ENCODE assay signal across 25 cellular contexts in the genomic region with DNA sequence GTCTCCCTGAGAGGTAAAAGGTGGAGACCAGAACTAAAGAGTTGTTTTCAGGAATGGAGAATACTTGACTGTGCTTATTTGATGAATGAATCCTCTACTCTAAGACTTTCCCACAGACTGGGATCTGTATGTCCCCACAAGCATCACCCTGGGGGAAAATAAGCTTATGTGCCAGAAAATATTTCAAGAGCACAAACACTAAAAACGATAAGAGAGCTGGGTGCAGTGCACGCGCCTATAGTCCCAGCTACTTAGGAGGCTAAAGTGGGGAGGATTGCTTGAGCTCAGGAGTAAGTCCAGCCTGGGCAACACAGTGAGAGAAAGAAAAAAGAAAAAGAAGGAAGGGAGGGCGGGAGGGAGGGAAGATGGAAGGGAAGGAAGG.
DNase-seq lines count a peak whose midpoint lies in the region; ATAC-seq and TF ChIP-seq lines count a peak whose summit lies in the region.
"Had no signal": no experiment of that assay in that cellular context is flagged by ENCODE, and none has a peak within 500 bp of the region (broad histone marks: within the 10 kb centered on the region; RNA-seq: fewer than 3 reads in every experiment).

No MANE protein-coding gene starts in this region.

- peak overlapping the region; percentile 16 for H3K27ac Mint-ChIP-seq in CD4-positive, alpha-beta T cell
- H3K27ac Mint-ChIP-seq in endodermal cell: peak overlapping the region; percentile 70
- H3K27ac Mint-ChIP-seq in nephron progenitor cell: peak overlapping the region; percentile 63
- H3K27ac Mint-ChIP-seq in activated T-cell treated with anti-CD3 and anti-CD28 coated beads, Interleukin-2, amount 50 U/mL, for 24 hours: no peak overlapping the region
- H3K27ac Mint-ChIP-seq: B cell had no signal

- no peak overlapping the region for H3K27ac ChIP-seq in CD4-positive, alpha-beta T cell (ENCODE audit: low read depth, low read length)
- H3K27ac ChIP-seq in HUES48 (ENCODE audit: low read depth, low read length) (peak overlapping the region; percentile 48), endodermal cell (ENCODE audit: low read depth, low read length) (peak overlapping the region; percentile 21)
- H3K27ac ChIP-seq: gastroesophageal sphincter, right atrium auricular region, uterus had no signal

- peaks cover 73% of the 10 kb centered on the region for H3K36me3 Mint-ChIP-seq in CD4-positive, alpha-beta T cell (ENCODE audit: low read depth)
- H3K36me3 Mint-ChIP-seq in endodermal cell (ENCODE audit: low read depth) (peaks cover 49% of the 10 kb centered on the region), nephron progenitor cell (ENCODE audit: low read depth) (peaks cover 70% of the 10 kb centered on the region)
- H3K36me3 Mint-ChIP-seq in activated T-cell treated with anti-CD3 and anti-CD28 coated beads, Interleukin-2, amount 50 U/mL, for 24 hours (ENCODE audit: low read depth): peaks cover 69% of the 10 kb centered on the region

- no peaks in the 10 kb centered on the region for H3K9me3 Mint-ChIP-seq in CD4-positive, alpha-beta T cell
- no peaks in the 10 kb centered on the region for H3K9me3 Mint-ChIP-seq in endodermal cell
- peaks cover 11% of the 10 kb centered on the region for H3K9me3 Mint-ChIP-seq in nephron progenitor cell
- no peaks in the 10 kb centered on the region for H3K9me3 Mint-ChIP-seq in activated T-cell treated with anti-CD3 and anti-CD28 coated beads, Interleukin-2, amount 50 U/mL, for 24 hours

- H3K4me1 Mint-ChIP-seq in CD4-positive, alpha-beta T cell (ENCODE audit: low read depth): no peaks in the 10 kb centered on the region
- H3K4me1 Mint-ChIP-seq in endodermal cell (peaks cover 11% of the 10 kb centered on the region), nephron progenitor cell (peaks cover 15% of the 10 kb centered on the region)
- H3K4me1 Mint-ChIP-seq in activated T-cell treated with anti-CD3 and anti-CD28 coated beads, Interleukin-2, amount 50 U/mL, for 24 hours (ENCODE audit: low read depth): peaks cover 13% of the 10 kb centered on the region
- H3K4me1 Mint-ChIP-seq: B cell had no signal

- H3K9ac ChIP-seq in HUES48 (ENCODE audit: low read depth, low read length): no peak overlapping the region
- H3K9ac ChIP-seq in endodermal cell (ENCODE audit: extremely low read depth, low read length, poor library complexity, severe bottlenecking): no peak overlapping the region

- H3K4me3 ChIP-seq in HUES48 (ENCODE audit: low read depth, low read length) (no peak overlapping the region), endodermal cell (ENCODE audit: low read length) (peak overlapping the region; percentile 0)
- H3K4me3 ChIP-seq: dorsolateral prefrontal cortex, gastroesophageal sphincter, HAP-1, right atrium auricular region, smooth muscle cell, uterus had no signal

- intact Hi-C loops in CD4-positive, alpha-beta T cell (cut with DNase I, micrococcal nuclease): no loop called here

- CTCF ChIA-PET in CD4-positive, alpha-beta T cell (lab: Charles Lee): interaction anchor here (1.0 kb wide), 1 partner anchor 13 kb away, joined by 3 read pairs; no protein-coding TSS in a partner anchor

- DNase-seq in CD4-positive, alpha-beta T cell: no peak
- DNase-seq in endodermal cell (no peak), nephron progenitor cell (no peak), NCI-H446 treated with DMSO at 0.1 percent for 48 hours (lab: John Stamatoyannopoulos, UW) (no peak)
- DNase-seq in activated T-cell treated with anti-CD3 and anti-CD28 coated beads, Interleukin-2, amount 50 U/mL, for 24 hours: no peak
- DNase-seq: ACHN; activated CD4-positive, alpha-beta T cell treated with anti-CD3 and anti-CD28 coated beads for 4 hours; activated effector memory CD4-positive, alpha-beta T cell treated with anti-CD3 and anti-CD28 coated beads, Interleukin-2, amount 50 U/mL, for 16 hours; activated T-cell treated with anti-CD3 and anti-CD28 coated beads, Interleukin-2, amount 50 U/mL, for 1 hour; central memory CD4-positive, alpha-beta T cell; DMS153; dorsolateral prefrontal cortex; mammary epithelial cell; SIG-M5; stimulated activated CD4-positive, alpha-beta T cell treated with anti-CD3 and anti-CD28 coated beads, Interleukin-1b, Interleukin-23, amount 100 ng/mL, for 48 hours; stimulated activated naive CD8-positive, alpha-beta T cell treated with anti-CD3 and anti-CD28 coated beads, Interleukin-15, Interleukin-2, amounts not matched to agents 100 U/mL and 50 U/mL, for 24 hours; T-helper 9 cell; uterus had no signal

- TF ChIP-seq CTCF in CD4-positive, alpha-beta T cell (IDR thresholded peaks at IDR 0.05): no peak
- TF ChIP-seq CTCF in endodermal cell (conservative IDR thresholded peaks at IDR 0.05): no peak
- no peak for TF ChIP-seq CTCF in nephron progenitor cell (IDR thresholded peaks at IDR 0.05)

- H3K27me3 Mint-ChIP-seq in CD4-positive, alpha-beta T cell: no peaks in the 10 kb centered on the region
- H3K27me3 Mint-ChIP-seq in endodermal cell (ENCODE audit: insufficient read depth): no peaks in the 10 kb centered on the region
- H3K27me3 Mint-ChIP-seq in nephron progenitor cell (ENCODE audit: low read depth, poor library complexity): no peaks in the 10 kb centered on the region
- H3K27me3 Mint-ChIP-seq in activated T-cell treated with anti-CD3 and anti-CD28 coated beads, Interleukin-2, amount 50 U/mL, for 24 hours: no peaks in the 10 kb centered on the region
- H3K27me3 Mint-ChIP-seq: B cell had no signal

- no peak overlapping the region for H3K4me3 Mint-ChIP-seq in CD4-positive, alpha-beta T cell
- H3K4me3 Mint-ChIP-seq in endodermal cell (peak overlapping the region; percentile 9), nephron progenitor cell (no peak overlapping the region)
- no peak overlapping the region for H3K4me3 Mint-ChIP-seq in activated T-cell treated with anti-CD3 and anti-CD28 coated beads, Interleukin-2, amount 50 U/mL, for 24 hours
- H3K4me3 Mint-ChIP-seq: B cell had no signal

- H3K36me3 ChIP-seq in HUES48 (ENCODE audit: control insufficient read depth, insufficient read depth, low read length) (peaks cover 21% of the 10 kb centered on the region), endodermal cell (ENCODE audit: control insufficient read depth, insufficient read depth, low read length) (peaks cover 69% of the 10 kb centered on the region)
- H3K36me3 ChIP-seq: uterus had no signal

- WGBS in endodermal cell (ENCODE audit: insufficient coverage in 1 of 2, insufficient read length in 1 of 2), 2 experiments: 90 to 100% methylated on average over 3 of the region's 4 CpGs

- no peaks in the 10 kb centered on the region for H3K27me3 ChIP-seq in CD4-positive, alpha-beta T cell (ENCODE audit: control insufficient read depth, insufficient read depth, low read length)
- H3K27me3 ChIP-seq in HUES48 (ENCODE audit: control insufficient read depth, insufficient read depth, low read length) (no peaks in the 10 kb centered on the region), endodermal cell (ENCODE audit: control insufficient read depth, insufficient read depth, low read length, poor library complexity, severe bottlenecking) (no peaks in the 10 kb centered on the region)
- H3K27me3 ChIP-seq: dorsolateral prefrontal cortex, gastroesophageal sphincter, right atrium auricular region, uterus had no signal

- H3K4me1 ChIP-seq in HUES48 (ENCODE audit: control insufficient read depth, insufficient read depth, low read length) (peaks cover 8% of the 10 kb centered on the region; the same call in 1 of the 2 replicates), endodermal cell (ENCODE audit: control insufficient read depth, insufficient read depth, low read length) (peaks cover 16% of the 10 kb centered on the region)
- H3K4me1 ChIP-seq: gastroesophageal sphincter, HAP-1, right atrium auricular region, uterus had no signal

- H3K9me3 ChIP-seq in CD4-positive, alpha-beta T cell (ENCODE audit: control insufficient read depth, low read length): no peaks in the 10 kb centered on the region
- H3K9me3 ChIP-seq in HUES48 (ENCODE audit: control insufficient read depth, insufficient read depth, low read length): no peaks in the 10 kb centered on the region
- no peaks in the 10 kb centered on the region for H3K9me3 ChIP-seq in endodermal cell (ENCODE audit: control insufficient read depth, low read length)
- H3K9me3 ChIP-seq: gastroesophageal sphincter, HAP-1, right atrium auricular region, uterus had no signal

- no peak for ATAC-seq in CD4-positive, alpha-beta T cell (ENCODE audit: poor library complexity)
- ATAC-seq in HG03457 (IDR thresholded peaks at IDR 0.05; ENCODE audit: unreplicated experiment): no peak
- ATAC-seq: gastroesophageal sphincter; stimulated activated naive CD8-positive, alpha-beta T cell treated with anti-CD3 and anti-CD28 coated beads, Interleukin-15, Interleukin-2, amounts not matched to agents 100 U/mL and 50 U/mL, for 24 hours had no signal

- POLR2A ChIA-PET in CD4-positive, alpha-beta T cell (lab: Charles Lee): no interaction called here
